18 cellular contexts compared by ENCODE assay signal in the genomic region with DNA sequence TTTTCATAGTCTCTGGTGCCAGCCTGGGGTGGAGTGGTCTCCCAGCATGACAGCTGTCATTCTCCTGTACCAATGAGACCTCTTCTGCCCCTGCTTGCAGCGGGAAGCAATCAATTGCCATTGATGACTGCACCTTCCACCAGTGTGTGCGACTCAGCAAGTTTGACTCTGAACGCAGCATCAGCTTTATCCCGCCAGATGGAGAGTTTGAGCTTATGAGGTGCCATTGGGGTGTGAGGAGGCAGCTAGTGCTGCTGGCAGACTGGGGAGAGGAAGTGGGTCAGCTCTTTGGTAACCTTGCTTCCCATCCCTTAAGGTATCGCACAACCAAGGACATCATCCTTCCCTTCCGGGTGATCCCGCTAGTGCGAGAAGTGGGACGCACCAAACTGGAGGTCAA. TPM values are rescaled to one million over a fixed set of nuclear protein-coding genes. Genes with fewer than 3 reads are reported as not detected.
DNase-seq lines count a peak whose midpoint lies in the region; ATAC-seq and TF ChIP-seq lines count a peak whose summit lies in the region.
"Had no signal": no experiment of that assay in that cellular context is flagged by ENCODE, and none has a peak within 500 bp of the region (broad histone marks: within the 10 kb centered on the region; RNA-seq: fewer than 3 reads in every experiment).

No MANE protein-coding gene starts in this region.

- H3K9me3 ChIP-seq in right cardiac atrium (ENCODE audit: control insufficient read depth, low read length) = no peaks in the 10 kb centered on the region
- H3K9me3 ChIP-seq: BE2C, HAP-1 had no signal

- peaks cover 86% of the 10 kb centered on the region for H3K4me1 Mint-ChIP-seq in dendritic cell treated with granulocyte-macrophage colony-stimulating factor and Interleukin-4, amounts not matched to agents 40 ng/mL and 50 ng/mL, for 4 days (ENCODE audit: low read depth)
- H3K4me1 Mint-ChIP-seq in osteocyte (ENCODE audit: unreplicated experiment) = peaks cover 33% of the 10 kb centered on the region

- H3K27ac Mint-ChIP-seq in dendritic cell treated with granulocyte-macrophage colony-stimulating factor and Interleukin-4, amounts not matched to agents 40 ng/mL and 50 ng/mL, for 4 days = peak overlapping the region; percentile 98
- peak overlapping the region; percentile 31 for H3K27ac Mint-ChIP-seq in osteocyte (ENCODE audit: unreplicated experiment)
- H3K27ac Mint-ChIP-seq: CD4-positive, CD25-positive, alpha-beta regulatory T cell had no signal

- no peak overlapping the region for H3K4me3 Mint-ChIP-seq in dendritic cell treated with granulocyte-macrophage colony-stimulating factor and Interleukin-4, amounts not matched to agents 40 ng/mL and 50 ng/mL, for 4 days
- no peak overlapping the region for H3K4me3 Mint-ChIP-seq in osteocyte (ENCODE audit: unreplicated experiment)
- H3K4me3 Mint-ChIP-seq: CD8-positive, alpha-beta memory T cell had no signal

- DNase-seq in right cardiac atrium (peak in 2 of 3 donors; percentile 9 to 41), cardiac septum (ENCODE audit: low spot score) (no peak), osteocyte (ENCODE audit: extremely low spot score, unreplicated experiment) (no peak), NCI-H524 treated with DMSO at 0.1 percent for 48 hours (lab: John Stamatoyannopoulos, UW) (no peak), NCI-H2227 (lab: John Stamatoyannopoulos, UW; ENCODE audit: unreplicated experiment) (no peak), RPMI8226 (no peak)
- DNase-seq: BE2C; C1 segment of cervical spinal cord; CD4-positive, CD25-positive, alpha-beta regulatory T cell; CD8-positive, alpha-beta memory T cell; COR-L47; DMS 273 treated with DMSO at 0.1 percent for 48 hours; GM23248 had no signal

- H3K27ac ChIP-seq in right cardiac atrium (ENCODE audit: low read length) = no peak overlapping the region
- H3K27ac ChIP-seq: HL-60 had no signal

- H3K9me3 Mint-ChIP-seq in dendritic cell treated with granulocyte-macrophage colony-stimulating factor and Interleukin-4, amounts not matched to agents 40 ng/mL and 50 ng/mL, for 4 days = no peaks in the 10 kb centered on the region
- no peaks in the 10 kb centered on the region for H3K9me3 Mint-ChIP-seq in osteocyte (ENCODE audit: unreplicated experiment)
- H3K9me3 Mint-ChIP-seq: CD4-positive, CD25-positive, alpha-beta regulatory T cell; CD8-positive, alpha-beta memory T cell had no signal

- H3K4me1 ChIP-seq in right cardiac atrium (ENCODE audit: control insufficient read depth, insufficient read depth, low read length) = peaks cover 8% of the 10 kb centered on the region

- no peak overlapping the region for H3K4me3 ChIP-seq in right cardiac atrium (ENCODE audit: low read length)
- H3K4me3 ChIP-seq: GM23248, HAP-1 had no signal

- no peak for ATAC-seq in right cardiac atrium

- TF ChIP-seq CTCF in osteocyte (IDR thresholded peaks at IDR 0.05) = no peak

- intact Hi-C loops in right cardiac atrium (cut with DNase I) (loop anchor here in 1 of 4 donors (10.0 kb wide), 1 partner anchor 113 kb away; a partner anchor contains a TSS), cardiac septum (cut with DNase I) (no loop called here)
- intact Hi-C loops in dendritic cell treated with granulocyte-macrophage colony-stimulating factor and Interleukin-4, amounts not matched to agents 40 ng/mL and 50 ng/mL, for 4 days (cut with micrococcal nuclease) = no loop called here

- H3K36me3 Mint-ChIP-seq in dendritic cell treated with granulocyte-macrophage colony-stimulating factor and Interleukin-4, amounts not matched to agents 40 ng/mL and 50 ng/mL, for 4 days (ENCODE audit: low read depth) = peaks cover 98% of the 10 kb centered on the region
- H3K36me3 Mint-ChIP-seq in osteocyte (ENCODE audit: unreplicated experiment) = peaks cover 43% of the 10 kb centered on the region

- H3K27me3 ChIP-seq in right cardiac atrium (ENCODE audit: control insufficient read depth, insufficient read depth) = no peaks in the 10 kb centered on the region
- H3K27me3 ChIP-seq: BE2C had no signal

- 94% methylated on average over 9 of the region's 9 CpGs for WGBS in right cardiac atrium

- H3K27me3 Mint-ChIP-seq in dendritic cell treated with granulocyte-macrophage colony-stimulating factor and Interleukin-4, amounts not matched to agents 40 ng/mL and 50 ng/mL, for 4 days = no peaks in the 10 kb centered on the region
- H3K27me3 Mint-ChIP-seq in osteocyte (ENCODE audit: unreplicated experiment) = no peaks in the 10 kb centered on the region
- H3K27me3 Mint-ChIP-seq: CD4-positive, CD25-positive, alpha-beta regulatory T cell; CD8-positive, alpha-beta memory T cell had no signal

RNA-seq across cellular contexts. Expression of a gene that starts 4.4 kb away (rescaled TPM):
- total RNA-seq in right cardiac atrium (10 to 100 TPM; 59.2 to 72.9 (median 63.5) TPM), cardiac septum (61.5 TPM), osteocyte (60.5 and 69.5 TPM in 2 replicates)
- 50.9 TPM for polyA plus RNA-seq in right cardiac atrium

RNA-seq across cellular contexts. Expression of a gene that starts 6.9 kb away (rescaled TPM):
- total RNA-seq in right cardiac atrium (100 to 1,000 TPM; 271 to 340 (median 329) TPM), cardiac septum (317 TPM), osteocyte (398 and 419 TPM in 2 replicates)
- polyA plus RNA-seq in right cardiac atrium = 330 TPM

RNA-seq across cellular contexts. Expression of a gene that starts 26.4 kb away (rescaled TPM):
- total RNA-seq in right cardiac atrium (10 to 100 TPM; 61.1 to 67.4 (median 65.3) TPM), cardiac septum (68.6 TPM), osteocyte (110 and 121 TPM in 2 replicates)
- 39.8 TPM for polyA plus RNA-seq in right cardiac atrium

RNA-seq across cellular contexts. Expression of a gene that starts 46.4 kb away (rescaled TPM):
- total RNA-seq in right cardiac atrium (10 to 100 TPM; 30.8 to 34.5 (median 33.0) TPM), cardiac septum (33.4 TPM), osteocyte (30.3 and 30.4 TPM in 2 replicates)
- 28.3 TPM for polyA plus RNA-seq in right cardiac atrium

RNA-seq across cellular contexts. Expression of a gene that starts 47.8 kb away (rescaled TPM):
- total RNA-seq in right cardiac atrium = not detected
- polyA plus RNA-seq in right cardiac atrium = 0.07 TPM
- total RNA-seq in cardiac septum = not detected
- 0.11 TPM in 1 of 2 replicates, not detected in the other for total RNA-seq in osteocyte
- total RNA-seq: CD4-positive, CD25-positive, alpha-beta regulatory T cell; GM23248; H4; HT1080 had no signal
- polyA plus RNA-seq: CD8-positive, alpha-beta memory T cell; GM23248 had no signal

Comparison
In these comparisons a context has a peak if more than half of its experiments do, and no peak if none do; other contexts are left out.
1. DNase-seq: peak in right cardiac atrium (2 of 3); none in cardiac septum (single experiment), osteocyte (single experiment), NCI-H524 treated with DMSO at 0.1 percent for 48 hours (single experiment), NCI-H2227 (single experiment) and RPMI8226 (single experiment).